In genomic region chr12:122437656-122438121, GRCh38 we compare ENCODE assay signal across 10 cellular contexts. TPM values are rescaled to one million over a fixed set of nuclear protein-coding genes. Genes with fewer than 3 reads are reported as not detected.
DNase-seq lines count a peak whose midpoint lies in the region; ATAC-seq and TF ChIP-seq lines count a peak whose summit lies in the region.
"Had no signal": no experiment of that assay in that cellular context is flagged by ENCODE, and none has a peak within 500 bp of the region (broad histone marks: within the 10 kb centered on the region; RNA-seq: fewer than 3 reads in every experiment).

No MANE protein-coding gene starts in this region.

- H3K4me3 ChIP-seq in A673 (ENCODE audit: low read depth, low read length, poor library complexity, severe bottlenecking) (no peak overlapping the region), choroid plexus epithelial cell (ENCODE audit: low read depth, low read length) (no peak overlapping the region), mucosa of descending colon (no peak overlapping the region)

- H3K27ac ChIP-seq in A673 (ENCODE audit: low read depth, low read length, poor library complexity, severe bottlenecking) = no peak overlapping the region
- no peak overlapping the region for H3K27ac ChIP-seq in CD4-positive, alpha-beta T cell (ENCODE audit: low read depth, low read length)
- H3K27ac ChIP-seq: C4-2B had no signal

- peak; percentile 56 for DNase-seq in A673 (ENCODE audit: low spot score)
- DNase-seq in NCI-H2081 treated with DMSO at 0.1 percent for 48 hours (lab: John Stamatoyannopoulos, UW) = peak; percentile 26
- DNase-seq in choroid plexus epithelial cell (ENCODE audit: low read depth) = peak; percentile 22
- peak; percentile 24 to 55 (median 36) for DNase-seq in mucosa of descending colon
- no peak for DNase-seq in stimulated activated effector memory CD8-positive, alpha-beta T cell treated with anti-CD3 and anti-CD28 coated beads, Interleukin-12 subunit alpha, Interleukin-12 subunit beta, amount 100 ng/mL, for 72 hours (ENCODE audit: low spot score in 2 of 2)
- DNase-seq in CD4-positive, alpha-beta T cell = no peak
- DNase-seq: NCI-H774 had no signal

- H3K4me1 ChIP-seq in A673 (ENCODE audit: insufficient read depth, low read length, poor library complexity, severe bottlenecking) (peaks cover 5% of the 10 kb centered on the region), mucosa of descending colon (ENCODE audit: low read depth) (no peaks in the 10 kb centered on the region)

- H3K36me3 Mint-ChIP-seq in stimulated activated effector memory CD8-positive, alpha-beta T cell treated with anti-CD3 and anti-CD28 coated beads, Interleukin-12 subunit alpha, Interleukin-12 subunit beta, amount 100 ng/mL, for 72 hours = no peaks in the 10 kb centered on the region
- no peaks in the 10 kb centered on the region for H3K36me3 Mint-ChIP-seq in CD4-positive, alpha-beta T cell (ENCODE audit: low read depth)

- no peak overlapping the region for H3K27ac Mint-ChIP-seq in stimulated activated effector memory CD8-positive, alpha-beta T cell treated with anti-CD3 and anti-CD28 coated beads, Interleukin-12 subunit alpha, Interleukin-12 subunit beta, amount 100 ng/mL, for 72 hours
- H3K27ac Mint-ChIP-seq in CD4-positive, alpha-beta T cell = no peak overlapping the region

- POLR2A ChIA-PET in A673 (lab: Charles Lee; ENCODE audit: low non-redundant PET) = no interaction called here
- POLR2A ChIA-PET in CD4-positive, alpha-beta T cell (lab: Charles Lee) = no interaction called here

- no peaks in the 10 kb centered on the region for H3K9me3 Mint-ChIP-seq in stimulated activated effector memory CD8-positive, alpha-beta T cell treated with anti-CD3 and anti-CD28 coated beads, Interleukin-12 subunit alpha, Interleukin-12 subunit beta, amount 100 ng/mL, for 72 hours
- H3K9me3 Mint-ChIP-seq in CD4-positive, alpha-beta T cell = no peaks in the 10 kb centered on the region

- H3K36me3 ChIP-seq in A673 (ENCODE audit: insufficient read depth, low read length, poor library complexity, severe bottlenecking) = no peaks in the 10 kb centered on the region
- H3K36me3 ChIP-seq in mucosa of descending colon (ENCODE audit: low read depth) = no peaks in the 10 kb centered on the region

- no peaks in the 10 kb centered on the region for H3K4me1 Mint-ChIP-seq in stimulated activated effector memory CD8-positive, alpha-beta T cell treated with anti-CD3 and anti-CD28 coated beads, Interleukin-12 subunit alpha, Interleukin-12 subunit beta, amount 100 ng/mL, for 72 hours
- no peaks in the 10 kb centered on the region for H3K4me1 Mint-ChIP-seq in CD4-positive, alpha-beta T cell (ENCODE audit: low read depth)

- no peak overlapping the region for H3K4me3 Mint-ChIP-seq in stimulated activated effector memory CD8-positive, alpha-beta T cell treated with anti-CD3 and anti-CD28 coated beads, Interleukin-12 subunit alpha, Interleukin-12 subunit beta, amount 100 ng/mL, for 72 hours
- no peak overlapping the region for H3K4me3 Mint-ChIP-seq in CD4-positive, alpha-beta T cell

- CTCF ChIA-PET in A673 (lab: Charles Lee) = no interaction called here
- CTCF ChIA-PET in CD4-positive, alpha-beta T cell (lab: Charles Lee) = no interaction called here

- no TSS peak for BruUV-seq in A673 (replicated peaks; lab: Mats Ljungman, UMichigan)

- H3K9me3 ChIP-seq in A673 (ENCODE audit: low read depth, low read length, poor library complexity, severe bottlenecking) (no peaks in the 10 kb centered on the region), mucosa of descending colon (no peaks in the 10 kb centered on the region)
- no peaks in the 10 kb centered on the region for H3K9me3 ChIP-seq in CD4-positive, alpha-beta T cell (ENCODE audit: control insufficient read depth, low read length)

- intact Hi-C loops in A673 (cut with micrococcal nuclease; ENCODE audit: unreplicated experiment) (no loop called here), mucosa of descending colon (cut with DNase I, micrococcal nuclease) (no loop called here)
- intact Hi-C loops in CD4-positive, alpha-beta T cell (cut with DNase I, micrococcal nuclease) = no loop called here

- TF ChIP-seq CTCF in A673 (conservative IDR thresholded peaks at IDR 0.05; ENCODE audit: low read depth, low read length) (no peak), choroid plexus epithelial cell (conservative IDR thresholded peaks at IDR 0.05; ENCODE audit: low read depth, low read length) (no peak), mucosa of descending colon (IDR thresholded peaks at IDR 0.05) (no peak)
- no peak for TF ChIP-seq CTCF in CD4-positive, alpha-beta T cell (IDR thresholded peaks at IDR 0.05)

- ATAC-seq in mucosa of descending colon = peak; percentile 76
- no peak for ATAC-seq in stimulated activated effector memory CD8-positive, alpha-beta T cell treated with anti-CD3 and anti-CD28 coated beads, Interleukin-12 subunit alpha, Interleukin-12 subunit beta, amount 100 ng/mL, for 72 hours
- no peak for ATAC-seq in GM21447 (IDR thresholded peaks at IDR 0.05; ENCODE audit: unreplicated experiment)
- no peak for ATAC-seq in CD4-positive, alpha-beta T cell (ENCODE audit: poor library complexity)
- ATAC-seq in GM21515 (IDR thresholded peaks at IDR 0.05; ENCODE audit: unreplicated experiment) = no peak

- H3K27me3 ChIP-seq in A673 (replicated peaks; ENCODE audit: insufficient read depth, low read depth, low read length, poor library complexity) = no peaks in the 10 kb centered on the region
- H3K27me3 ChIP-seq in CD4-positive, alpha-beta T cell (ENCODE audit: control insufficient read depth, insufficient read depth, low read length) = no peaks in the 10 kb centered on the region

- no peaks in the 10 kb centered on the region for H3K27me3 Mint-ChIP-seq in CD4-positive, alpha-beta T cell

RNA-seq across cellular contexts. Expression of gene CLIP1, which starts 15.2 kb away (rescaled TPM):
- total RNA-seq in A673 (2021) (52.1 and 62.2 TPM in 2 replicates), mucosa of descending colon (100 to 1,000 TPM in 1 of 3 donors, 10 to 100 TPM in 2; 43.5 to 170 (median 45.0) TPM)
- total RNA-seq in CD4-positive, alpha-beta T cell = 10 to 100 TPM; 52.0 to 54.9 TPM

Comparison
In these comparisons a context has a peak if more than half of its experiments do, and no peak if none do; other contexts are left out.
1. DNase-seq: peak in A673 (single experiment), NCI-H2081 treated with DMSO at 0.1 percent for 48 hours (single experiment), choroid plexus epithelial cell (single experiment) and mucosa of descending colon (3 of 3); none in stimulated activated effector memory CD8-positive, alpha-beta T cell treated with anti-CD3 and anti-CD28 coated beads, Interleukin-12 subunit alpha, Interleukin-12 subunit beta, amount 100 ng/mL, for 72 hours (0 of 2) and CD4-positive, alpha-beta T cell (0 of 10).